10 cellular contexts compared by ENCODE assay signal in genomic region chr14:74647834-74648361, GRCh38. TPM values are rescaled to one million over a fixed set of nuclear protein-coding genes. Genes with fewer than 3 reads are reported as not detected.
DNase-seq lines count a peak whose midpoint lies in the region; ATAC-seq, FAIRE-seq and TF ChIP-seq lines count a peak whose summit lies in the region.
"Had no signal": no experiment of that assay in that cellular context is flagged by ENCODE, and none has a peak within 500 bp of the region (broad histone marks: within the 10 kb centered on the region; RNA-seq: fewer than 3 reads in every experiment).

No MANE protein-coding gene starts in this region.

- H3K27ac ChIP-seq in keratinocyte (ENCODE audit: control insufficient read depth, insufficient read depth, low read length) (no peak overlapping the region), aorta (ENCODE audit: low read depth in 1 of 2, low read length in 2 of 2) (peak overlapping the region; percentile 79 to 80), gastrocnemius medialis (no peak overlapping the region)
- H3K27ac ChIP-seq: cardiac muscle cell had no signal

- no peaks in the 10 kb centered on the region for H4K20me1 ChIP-seq in keratinocyte (ENCODE audit: control insufficient read depth, extremely low read depth, insufficient read depth, low read length)

- FAIRE-seq in keratinocyte (lab: Jason Lieb, UNC) = peak; percentile 85

- intact Hi-C loops in Right ventricle myocardium superior (cut with DNase I) = no loop called here
- intact Hi-C loops in cardiac septum (cut with DNase I) = no loop called here
- intact Hi-C loops in aorta (cut with DNase I) = no loop called here
- intact Hi-C loops in gastrocnemius medialis (cut with DNase I; ENCODE audit: low total_unique reads) = no loop called here

- in situ Hi-C loops in gastrocnemius medialis (cut with MboI; ENCODE audit: low sequenced_read_pairs in 4 of 4) = no loop called here

- DNase-seq in Right ventricle myocardium superior = no peak
- DNase-seq in cardiac septum (ENCODE audit: low spot score) = no peak
- DNase-seq in SHP77 (lab: John Stamatoyannopoulos, UW) = peak; percentile 17 to 36
- DNase-seq in keratinocyte (ENCODE audit: low read depth, low spot score) = no peak
- no peak for DNase-seq in aorta
- no peak for DNase-seq in gastrocnemius medialis
- no peak for DNase-seq in NCI-H774 (lab: John Stamatoyannopoulos, UW)
- DNase-seq: activated B cell treated with CpG ODN at 0.5 μM for 24 hours had no signal

- H2AFZ ChIP-seq in keratinocyte (ENCODE audit: control insufficient read depth, low read length) = no peak overlapping the region

- no peak overlapping the region for H3K4me3 ChIP-seq in keratinocyte (ENCODE audit: control insufficient read depth in 2 of 3, extremely low read depth in 1 of 3, insufficient read depth in 2 of 3, low read depth in 1 of 3, low read length in 3 of 3)
- H3K4me3 ChIP-seq in aorta (ENCODE audit: low read length in 2 of 2) = no peak overlapping the region
- H3K4me3 ChIP-seq in gastrocnemius medialis = no peak overlapping the region
- H3K4me3 ChIP-seq: cardiac muscle cell had no signal

- WGBS in aorta, 2 donors = 1 to 4% methylated on average over 5 of the region's 5 CpGs

- H3K79me2 ChIP-seq in keratinocyte (ENCODE audit: control insufficient read depth, insufficient read depth, low read length) = no peaks in the 10 kb centered on the region

- no peak for TF ChIP-seq POLR2A in gastrocnemius medialis (IDR thresholded peaks at IDR 0.05)

- H3K27me3 ChIP-seq in keratinocyte (ENCODE audit: control insufficient read depth, extremely low read depth, insufficient read depth, low read length) (no peaks in the 10 kb centered on the region), aorta (ENCODE audit: control insufficient read depth in 1 of 2, insufficient read depth in 2 of 2, low read length in 1 of 2) (no peaks in the 10 kb centered on the region), gastrocnemius medialis (peaks cover 0 to 6% (median 0%) of the 10 kb centered on the region in 3 donors)
- H3K27me3 ChIP-seq: cardiac muscle cell had no signal

- H3K9me3 ChIP-seq in keratinocyte (ENCODE audit: control insufficient read depth, low read depth, low read length) (no peaks in the 10 kb centered on the region), aorta (ENCODE audit: control insufficient read depth, low read length) (no peaks in the 10 kb centered on the region), gastrocnemius medialis (no peaks in the 10 kb centered on the region)

- peak overlapping the region; percentile 46 for H3K4me2 ChIP-seq in keratinocyte (ENCODE audit: control insufficient read depth, extremely low read depth, insufficient read depth, low read depth, low read length)

- dilution Hi-C loops in keratinocyte (cut with MboI; ENCODE audit: extremely low pct_ligation_motif_present, low sequenced_read_pairs) = no loop called here

- H3K9me1 ChIP-seq in keratinocyte (ENCODE audit: control insufficient read depth, extremely low read depth, insufficient read depth, low read length) = peaks cover 2% of the 10 kb centered on the region

- H3K36me3 ChIP-seq in keratinocyte (ENCODE audit: control insufficient read depth in 2 of 2, extremely low read depth in 1 of 2, insufficient read depth in 2 of 2, low read length in 2 of 2) (peaks cover 0 to under 1% of the 10 kb centered on the region in 2 experiments), aorta (ENCODE audit: control insufficient read depth in 1 of 2, insufficient read depth in 2 of 2, low read length in 1 of 2) (no peaks in the 10 kb centered on the region), gastrocnemius medialis (no peaks in the 10 kb centered on the region)
- H3K36me3 ChIP-seq: cardiac muscle cell had no signal

- TF ChIP-seq CTCF in keratinocyte (optimal IDR thresholded peaks at IDR 0.05 in 1 of 3, IDR thresholded peaks at IDR 0.05 in 1 of 3, conservative IDR thresholded peaks at IDR 0.05 in 1 of 3; ENCODE audit: extremely low read depth in 1 of 3, insufficient read depth in 2 of 3, low read length in 3 of 3) (no peak), gastrocnemius medialis (IDR thresholded peaks at IDR 0.05 in 4 of 5, conservative IDR thresholded peaks at IDR 0.05 in 1 of 5) (no peak)

- H3K9ac ChIP-seq in keratinocyte (ENCODE audit: control insufficient read depth, extremely low read depth, insufficient read depth, low read length) = no peak overlapping the region

- peaks cover 47% of the 10 kb centered on the region for H3K4me1 ChIP-seq in keratinocyte (ENCODE audit: control insufficient read depth, extremely low read depth, insufficient read depth, low read length)
- H3K4me1 ChIP-seq in aorta (ENCODE audit: control insufficient read depth in 1 of 2, insufficient read depth in 2 of 2, low read length in 2 of 2) = peaks cover 1 to 6% of the 10 kb centered on the region in 2 donors
- H3K4me1 ChIP-seq in gastrocnemius medialis = peaks cover 0 to 5% of the 10 kb centered on the region in 2 donors

- ATAC-seq in Right ventricle myocardium superior (ENCODE audit: poor library complexity) (peak; percentile 5), aorta (ENCODE audit: low FRiP score) (peak; percentile 19), gastrocnemius medialis (no peak), GM21529 (IDR thresholded peaks at IDR 0.05; ENCODE audit: unreplicated experiment) (no peak)

RNA-seq across cellular contexts. Expression of gene LTBP2, which starts 35.9 kb away (rescaled TPM):
- total RNA-seq in Right ventricle myocardium superior (11.9 TPM), cardiac septum (93.7 TPM), aorta (100 to 1,000 TPM; 209 to 363 TPM), gastrocnemius medialis (10 to 100 TPM; 19.8 to 51.9 (median 28.8) TPM)
- polyA plus RNA-seq in keratinocyte (23.9 to 40.7 TPM (median 26.6 TPM) in 3 replicates), aorta (100 to 1,000 TPM in 1 of 2 donors, 10 to 100 TPM in 1; 40.4 to 247 TPM)
- 12.1 TPM for polyA plus RNA-seq in keratinocyte (2011; ENCODE audit: low read depth)
- polyA plus RNA-seq in keratinocyte (2011; cell fraction: cytosol; rRNA removed) = 19.5 and 28.2 TPM in 2 replicates
- polyA plus RNA-seq in keratinocyte (2011; cell fraction: nucleus; rRNA removed) = 118 and 155 TPM in 2 replicates
- 11.7 and 64.1 TPM in 2 replicates for polyA plus RNA-seq in keratinocyte (2012; ENCODE audit: low replicate concordance)
- polyA minus RNA-seq in keratinocyte = 66.1 to 143 TPM (median 68.5 TPM) in 3 replicates
- 89.6 TPM for polyA minus RNA-seq in keratinocyte (2011; cell fraction: cytosol; rRNA and poly(A)+ RNA removed)
- 195 and 210 TPM in 2 replicates for polyA minus RNA-seq in keratinocyte (2011; cell fraction: nucleus; rRNA and poly(A)+ RNA removed)

Comparison
In these comparisons a context has a peak if more than half of its experiments do, and no peak if none do; other contexts are left out.
1. ATAC-seq: peak in Right ventricle myocardium superior (single experiment) and aorta (single experiment); none in gastrocnemius medialis (0 of 2) and GM21529 (single experiment).
2. DNase-seq: peak in SHP77 (2 of 2); none in Right ventricle myocardium superior (single experiment), cardiac septum (single experiment), keratinocyte (single experiment), aorta (0 of 2), gastrocnemius medialis (0 of 2) and NCI-H774 (single experiment).
3. H3K27ac ChIP-seq: peak in aorta (2 of 2); none in keratinocyte (single experiment) and gastrocnemius medialis (0 of 4).